ENCODE assay signal across 24 cellular contexts in the genomic region with DNA sequence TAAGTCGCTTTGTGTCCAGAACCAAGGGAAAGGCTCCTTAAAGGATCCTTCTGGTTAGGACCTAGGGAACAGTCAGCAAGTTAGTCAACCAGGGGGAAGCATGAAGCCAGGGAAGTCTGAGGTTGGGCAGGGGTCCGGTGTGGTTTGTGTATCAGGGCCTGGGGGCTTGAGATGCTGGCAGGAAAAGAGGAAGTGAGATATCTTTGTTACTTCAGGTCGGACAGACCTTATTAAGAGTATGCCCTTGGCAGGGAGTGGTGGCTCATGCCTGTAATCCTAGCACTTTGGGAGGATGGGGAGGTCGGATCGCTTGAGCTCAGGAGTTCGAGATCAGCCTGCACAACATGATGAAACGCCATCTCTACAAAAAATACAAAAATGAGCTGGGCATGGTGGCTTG. TPM values are rescaled to one million over a fixed set of nuclear protein-coding genes. Genes with fewer than 3 reads are reported as not detected.
"Had no signal": no experiment of that assay in that cellular context is flagged by ENCODE, and none has a peak within 500 bp of the region (broad histone marks: within the 10 kb centered on the region; RNA-seq: fewer than 3 reads in every experiment).

No MANE protein-coding gene starts in this region.

- H3K9ac ChIP-seq: parathyroid adenoma had no signal

- H3K27ac Mint-ChIP-seq: naive B cell; stimulated activated memory B cell treated with anti-CD40 and anti-IgM and Interleukin-4, amounts not matched to agents 10 μg/mL and 1 μg/mL and 100 μg/mL, for 72 hours; stimulated activated naive CD8-positive, alpha-beta T cell treated with anti-CD3 and anti-CD28 coated beads, Interleukin-15, Interleukin-2, amounts not matched to agents 100 ng/mL and 50 ng/mL, for 24 hours had no signal

- H3K9me3 ChIP-seq: heart right ventricle, prostate gland, right lobe of liver, tibial artery, upper lobe of left lung, uterus had no signal

- H3K9me3 Mint-ChIP-seq: stimulated activated naive CD8-positive, alpha-beta T cell treated with anti-CD3 and anti-CD28 coated beads, Interleukin-15, Interleukin-2, amounts not matched to agents 100 ng/mL and 50 ng/mL, for 24 hours had no signal

- FAIRE-seq: endometrium, frontal cortex, islet of Langerhans had no signal

- H3K4me1 ChIP-seq: heart right ventricle, parathyroid adenoma, prostate gland, right lobe of liver, tibial artery, upper lobe of left lung, uterus had no signal

- H3K4me1 Mint-ChIP-seq: stimulated activated memory B cell treated with anti-CD40 and anti-IgM and Interleukin-4, amounts not matched to agents 10 μg/mL and 1 μg/mL and 100 μg/mL, for 72 hours had no signal

- H3K36me3 ChIP-seq: heart right ventricle, prostate gland, right lobe of liver, tibial artery, upper lobe of left lung, uterus had no signal

- H3K27me3 ChIP-seq: right lobe of liver, tibial artery, upper lobe of left lung had no signal

- H3K27ac ChIP-seq: heart right ventricle, parathyroid adenoma, prostate gland, right lobe of liver, tibial artery, upper lobe of left lung, uterus had no signal

- H3K4me3 ChIP-seq: heart right ventricle, prostate gland, right lobe of liver, tibial artery, upper lobe of left lung, uterus had no signal

- DNase-seq: effector memory CD4-positive, alpha-beta T cell; heart right ventricle; naive B cell; right lobe of liver; stimulated activated CD4-positive, alpha-beta T cell treated with anti-CD3 and anti-CD28 coated beads, Interleukin-4, amount 100 ng/mL, for 1 hour; tibial artery; upper lobe of left lung; uterus had no signal

- H3K27me3 Mint-ChIP-seq: stimulated activated memory B cell treated with anti-CD40 and anti-IgM and Interleukin-4, amounts not matched to agents 10 μg/mL and 1 μg/mL and 100 μg/mL, for 72 hours; stimulated activated naive CD8-positive, alpha-beta T cell treated with anti-CD3 and anti-CD28 coated beads, Interleukin-15, Interleukin-2, amounts not matched to agents 100 ng/mL and 50 ng/mL, for 24 hours had no signal

- H2AFZ ChIP-seq: parathyroid adenoma had no signal

- H3K36me3 Mint-ChIP-seq: naive B cell; stimulated activated memory B cell treated with anti-CD40 and anti-IgM and Interleukin-4, amounts not matched to agents 10 μg/mL and 1 μg/mL and 100 μg/mL, for 72 hours had no signal

- H3K4me3 Mint-ChIP-seq: naive B cell; nephron; stimulated activated memory B cell treated with anti-CD40 and anti-IgM and Interleukin-4, amounts not matched to agents 10 μg/mL and 1 μg/mL and 100 μg/mL, for 72 hours; stimulated activated naive CD8-positive, alpha-beta T cell treated with anti-CD3 and anti-CD28 coated beads, Interleukin-15, Interleukin-2, amounts not matched to agents 100 ng/mL and 50 ng/mL, for 24 hours had no signal

- ATAC-seq: esophagus mucosa; heart right ventricle; stimulated activated memory B cell treated with anti-CD40 and anti-IgM and Interleukin-4, amounts not matched to agents 10 μg/mL and 1 μg/mL and 100 μg/mL, for 72 hours had no signal

- H3K79me2 ChIP-seq: parathyroid adenoma had no signal

RNA-seq across cellular contexts. Expression of gene TRPC5OS, which starts 52.3 kb away (rescaled TPM):
- total RNA-seq: esophagus mucosa, fibroblast of lung, frontal cortex, glomerular endothelial cell, heart right ventricle, liver, lung microvascular endothelial cell, omental fat pad, renal cortical epithelial cell, right lobe of liver, temporal lobe, upper lobe of left lung, uterus had no signal
- polyA plus RNA-seq: heart right ventricle had no signal
